11 cellular contexts compared by ENCODE assay signal in the genomic region with DNA sequence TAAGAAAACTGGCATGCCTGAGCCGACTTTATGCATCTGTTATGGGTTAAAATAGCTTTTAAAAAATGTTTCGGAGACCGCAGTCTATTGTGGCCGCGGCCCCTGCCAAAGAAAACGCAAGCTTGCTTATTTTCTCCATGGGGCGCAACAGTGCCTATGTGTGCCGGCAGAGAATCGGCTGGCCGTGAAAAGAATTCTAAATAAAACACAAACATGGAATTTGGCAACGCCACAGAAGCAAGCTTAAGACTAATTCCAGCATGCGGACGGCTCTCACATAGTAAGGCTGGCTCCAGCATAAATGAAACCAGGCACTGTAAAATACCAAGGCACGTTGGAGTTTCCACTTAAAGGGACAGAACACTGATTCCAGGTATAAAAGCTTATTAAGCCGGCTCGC. TPM values are rescaled to one million over a fixed set of nuclear protein-coding genes. Genes with fewer than 3 reads are reported as not detected.
A peak's percentile ranks its signal among the peaks of the same experiment; 100 is the strongest.
DNase-seq lines count a peak whose midpoint lies in the region; ATAC-seq and TF ChIP-seq lines count a peak whose summit lies in the region.
"Had no signal": no experiment of that assay in that cellular context is flagged by ENCODE, and none has a peak within 500 bp of the region (broad histone marks: within the 10 kb centered on the region; RNA-seq: fewer than 3 reads in every experiment).

No MANE protein-coding gene starts in this region.

- no peak for TF ChIP-seq POLR2A in gastroesophageal sphincter (IDR thresholded peaks at IDR 0.05)

- H3K9me3 ChIP-seq in SJSA1 (replicated peaks) (no peaks in the 10 kb centered on the region), gastroesophageal sphincter (no peaks in the 10 kb centered on the region)
- H3K9me3 ChIP-seq: prostate gland had no signal

- peak overlapping the region; percentile 93 to 99 for H3K27ac Mint-ChIP-seq in effector memory CD8-positive, alpha-beta T cell
- H3K27ac Mint-ChIP-seq in osteocyte (ENCODE audit: unreplicated experiment) = peak overlapping the region; percentile 7

- H3K9me3 Mint-ChIP-seq in effector memory CD8-positive, alpha-beta T cell = no peaks in the 10 kb centered on the region
- no peaks in the 10 kb centered on the region for H3K9me3 Mint-ChIP-seq in osteocyte (ENCODE audit: unreplicated experiment)

- ATAC-seq in effector memory CD8-positive, alpha-beta T cell (replicated peaks) = no peak
- no peak for ATAC-seq in gastroesophageal sphincter
- ATAC-seq in omental fat pad (ENCODE audit: low FRiP score) = no peak

- H3K4me3 ChIP-seq in SJSA1 (no peak overlapping the region), gastroesophageal sphincter (peak overlapping the region in 1 of 2 donors; percentile 28)

- H3K4me3 Mint-ChIP-seq in effector memory CD8-positive, alpha-beta T cell = peak overlapping the region; percentile 79 to 82
- peak overlapping the region; percentile 20 for H3K4me3 Mint-ChIP-seq in osteocyte (ENCODE audit: unreplicated experiment)

- peaks cover 62% of the 10 kb centered on the region for H3K36me3 Mint-ChIP-seq in effector memory CD8-positive, alpha-beta T cell (ENCODE audit: insufficient read depth)
- H3K36me3 Mint-ChIP-seq in osteocyte (ENCODE audit: unreplicated experiment) = no peaks in the 10 kb centered on the region

- H3K4me1 ChIP-seq in SJSA1 (replicated peaks) = peaks cover 48% of the 10 kb centered on the region
- peaks cover 0 to 17% (median 8%) of the 10 kb centered on the region in 3 donors for H3K4me1 ChIP-seq in gastroesophageal sphincter
- H3K4me1 ChIP-seq: prostate gland had no signal

- 11 to 18% methylated on average over 15 of the region's 16 CpGs for WGBS in gastroesophageal sphincter (ENCODE audit: low coverage in 1 of 2), 2 donors

- H3K27me3 ChIP-seq in SJSA1 (replicated peaks) (no peaks in the 10 kb centered on the region), gastroesophageal sphincter (no peaks in the 10 kb centered on the region)

- H3K36me3 ChIP-seq in SJSA1 (no peaks in the 10 kb centered on the region), gastroesophageal sphincter (no peaks in the 10 kb centered on the region)
- H3K36me3 ChIP-seq: prostate gland had no signal

- H3K4me1 Mint-ChIP-seq in effector memory CD8-positive, alpha-beta T cell (ENCODE audit: low read depth in 2 of 2) = peaks cover 85 to 89% of the 10 kb centered on the region in 2 donors
- H3K4me1 Mint-ChIP-seq in osteocyte (ENCODE audit: unreplicated experiment) = peaks cover 32% of the 10 kb centered on the region

- no peak for TF ChIP-seq CTCF in osteocyte (IDR thresholded peaks at IDR 0.05)
- no peak for TF ChIP-seq CTCF in GM20000 (IDR thresholded peaks at IDR 0.05; ENCODE audit: extremely low read depth, missing control alignments)
- no peak for TF ChIP-seq CTCF in gastroesophageal sphincter (IDR thresholded peaks at IDR 0.05)
- TF ChIP-seq CTCF in omental fat pad (IDR thresholded peaks at IDR 0.05) = no peak

- peak overlapping the region; percentile 40; the same call in 1 of the 2 replicates for H3K27ac ChIP-seq in SJSA1
- no peak overlapping the region for H3K27ac ChIP-seq in gastroesophageal sphincter
- H3K27ac ChIP-seq: prostate gland had no signal

- H3K27me3 Mint-ChIP-seq in effector memory CD8-positive, alpha-beta T cell = no peaks in the 10 kb centered on the region
- H3K27me3 Mint-ChIP-seq in osteocyte (ENCODE audit: unreplicated experiment) = peaks cover 35% of the 10 kb centered on the region

- no peak for TF ChIP-seq EP300 in gastroesophageal sphincter (IDR thresholded peaks at IDR 0.05)

- DNase-seq in COR-L47 (lab: John Stamatoyannopoulos, UW) (peak; percentile 84), SJSA1 (ENCODE audit: low read depth in 1 of 2, low spot score in 2 of 2) (peak; percentile 72 to 76), osteocyte (ENCODE audit: extremely low spot score, unreplicated experiment) (peak; percentile 88), middle frontal gyrus (ENCODE audit: extremely low spot score, low spot score) (no peak), GM20000 (ENCODE audit: low spot score) (no peak), omental fat pad (ENCODE audit: low spot score) (no peak)
- DNase-seq in effector memory CD8-positive, alpha-beta T cell = no peak
- DNase-seq: hippocampal formation, NCI-H1105 treated with DMSO at 0.1 percent for 48 hours had no signal

RNA-seq across cellular contexts. Expression of gene BCL11B, which starts 56.7 kb away (rescaled TPM):
- total RNA-seq in SJSA1 (2014; rRNA removed; shearing (Covaris generic)) = 2.1 and 2.6 TPM in 2 replicates
- 0.16 and 0.18 TPM in 2 replicates for total RNA-seq in osteocyte
- 1 to 10 TPM in 1 of 4 donors, under 1 TPM in 3; under 0.01 to 1.1 (median 0.39) TPM for total RNA-seq in gastroesophageal sphincter
- 1 to 10 TPM in 1 of 4 donors, under 1 TPM in 3; 0.56 to 2.0 (median 0.77) TPM for total RNA-seq in omental fat pad

Comparison
In these comparisons a context has a peak if more than half of its experiments do, and no peak if none do; other contexts are left out.
1. DNase-seq: peak in COR-L47 (single experiment), SJSA1 (2 of 2) and osteocyte (single experiment); none in effector memory CD8-positive, alpha-beta T cell (0 of 3), middle frontal gyrus (single experiment), GM20000 (single experiment) and omental fat pad (single experiment).